14 cellular contexts compared by ENCODE assay signal in genomic region chr1:226685196-226685820, GRCh38. TPM values are rescaled to one million over a fixed set of nuclear protein-coding genes. Genes with fewer than 3 reads are reported as not detected.
A peak's percentile ranks its signal among the peaks of the same experiment; 100 is the strongest.
DNase-seq lines count a peak whose midpoint lies in the region; TF ChIP-seq lines count a peak whose summit lies in the region.
"Had no signal": no experiment of that assay in that cellular context is flagged by ENCODE, and none has a peak within 500 bp of the region (broad histone marks: within the 10 kb centered on the region; RNA-seq: fewer than 3 reads in every experiment).

No MANE protein-coding gene starts in this region.

- no peak overlapping the region for H2BK5ac ChIP-seq in mesenchymal stem cell (ENCODE audit: low read depth, low read length, poor library complexity, severe bottlenecking)

- no peak overlapping the region for H4K91ac ChIP-seq in mesenchymal stem cell (ENCODE audit: low read length)

- H3K9me3 Mint-ChIP-seq in activated naive CD8-positive, alpha-beta T cell (ENCODE audit: low read depth) = no peaks in the 10 kb centered on the region

- H3K4ac ChIP-seq in mesenchymal stem cell (ENCODE audit: low read depth in 1 of 2, low read length in 2 of 2) = no peak overlapping the region

- H3K27ac ChIP-seq in mesenchymal stem cell (ENCODE audit: low read length, poor library complexity, severe bottlenecking) (no peak overlapping the region), substantia nigra (ENCODE audit: low read depth, low read length, poor library complexity, severe bottlenecking) (peak overlapping the region; percentile 95)

- WGBS in mesenchymal stem cell = 92% methylated on average over 9 of the region's 11 CpGs

- H3K9me3 ChIP-seq in mesenchymal stem cell (ENCODE audit: control insufficient read depth, low read length) = no peaks in the 10 kb centered on the region
- H3K9me3 ChIP-seq: esophagus muscularis mucosa had no signal

- H4K8ac ChIP-seq in mesenchymal stem cell (ENCODE audit: low read length) = peak overlapping the region; percentile 8

- H3K27ac Mint-ChIP-seq in activated naive CD8-positive, alpha-beta T cell = peak overlapping the region; percentile 99

- H2AK5ac ChIP-seq in mesenchymal stem cell (ENCODE audit: low read length, severe bottlenecking) = no peak overlapping the region

- H3K9ac ChIP-seq in mesenchymal stem cell (ENCODE audit: low read length) = no peak overlapping the region

- H3K4me1 ChIP-seq in mesenchymal stem cell (ENCODE audit: control insufficient read depth, insufficient read depth, low read depth, low read length) = peaks cover 7% of the 10 kb centered on the region

- H2BK12ac ChIP-seq in mesenchymal stem cell (ENCODE audit: low read length in 2 of 2) = no peak overlapping the region

- H3K4me1 Mint-ChIP-seq in activated naive CD8-positive, alpha-beta T cell (ENCODE audit: low read depth) = peaks cover 99% of the 10 kb centered on the region

- H3K4me3 Mint-ChIP-seq in activated naive CD8-positive, alpha-beta T cell = peak overlapping the region; percentile 38

- no peak overlapping the region for H3K18ac ChIP-seq in mesenchymal stem cell (ENCODE audit: low read depth in 1 of 2, low read length in 2 of 2)

- peaks cover 38% of the 10 kb centered on the region for H3K79me1 ChIP-seq in mesenchymal stem cell (replicated peaks; ENCODE audit: low read length, poor library complexity, severe bottlenecking)

- no peak overlapping the region for H3K4me3 ChIP-seq in mesenchymal stem cell (ENCODE audit: insufficient read depth in 1 of 2, low read depth in 1 of 2, low read length in 2 of 2)
- H3K4me3 ChIP-seq: esophagus muscularis mucosa had no signal

- H2BK120ac ChIP-seq in mesenchymal stem cell (ENCODE audit: low read depth, low read length) = no peak overlapping the region

- peak overlapping the region in 1 of 2 experiments; percentile 5 for H3K23ac ChIP-seq in mesenchymal stem cell (ENCODE audit: low read length in 2 of 2)

- peak; percentile 55 for DNase-seq in activated effector memory CD4-positive, alpha-beta T cell treated with anti-CD3 and anti-CD28 coated beads, Interleukin-2, amount 50 U/mL, for 16 hours
- no peak for DNase-seq in activated effector memory CD4-positive, alpha-beta T cell treated with Interleukin-2 at 50 U/mL for 16 hours
- DNase-seq in mesenchymal stem cell (no peak), substantia nigra (lab: John Stamatoyannopoulos, UW) (no peak), HuH-7 (ENCODE audit: low spot score) (no peak), NAMALWA (ENCODE audit: low spot score) (no peak), GM13977 (ENCODE audit: low spot score) (no peak)
- DNase-seq: ACHN; activated CD4-positive, alpha-beta T cell treated with anti-CD3 and anti-CD28 coated beads, Interleukin-2, amount 50 U/mL, for 4 hours; left cardiac atrium; MV-4-11; stimulated activated CD4-positive, alpha-beta T cell treated with anti-CD3 and anti-CD28 coated beads, Interleukin-1b, Interleukin-23, amount 100 ng/mL, for 48 hours had no signal

- H3K14ac ChIP-seq in mesenchymal stem cell (ENCODE audit: low read length in 2 of 2) = no peak overlapping the region

- peaks cover 0 to 2% of the 10 kb centered on the region in 2 experiments for H3K36me3 ChIP-seq in mesenchymal stem cell (ENCODE audit: control insufficient read depth in 1 of 2, insufficient read depth in 2 of 2, low read depth in 1 of 2, low read length in 2 of 2)
- H3K36me3 ChIP-seq: esophagus muscularis mucosa had no signal

- in situ Hi-C loops in GM13977 (cut with MboI; ENCODE audit: low pct_unique_long_range_greater_than_20kb, low sequenced_read_pairs, unreplicated experiment) = no loop called here

- TF ChIP-seq CTCF in GM13977 (IDR thresholded peaks at IDR 0.05; ENCODE audit: extremely low read depth, insufficient read depth, missing control alignments) = no peak

- H2AFZ ChIP-seq in mesenchymal stem cell (ENCODE audit: low read depth, low read length) = no peak overlapping the region

- H3K27me3 Mint-ChIP-seq in activated naive CD8-positive, alpha-beta T cell = no peaks in the 10 kb centered on the region

- H3K36me3 Mint-ChIP-seq in activated naive CD8-positive, alpha-beta T cell = peaks cover 12% of the 10 kb centered on the region

- H3K4me2 ChIP-seq in mesenchymal stem cell (ENCODE audit: low read length, poor library complexity, severe bottlenecking) = no peak overlapping the region

- no peaks in the 10 kb centered on the region for H3K27me3 ChIP-seq in mesenchymal stem cell (ENCODE audit: control insufficient read depth in 1 of 2, insufficient read depth in 1 of 2, low read length in 2 of 2)
- H3K27me3 ChIP-seq: esophagus muscularis mucosa had no signal

- H2BK15ac ChIP-seq in mesenchymal stem cell (ENCODE audit: low read depth, poor library complexity, severe bottlenecking) = no peak overlapping the region

RNA-seq across cellular contexts. Expression of gene ITPKB, which starts 53.8 kb away (rescaled TPM):
- polyA plus RNA-seq in mesenchymal stem cell (2013, experiment 1 of 2) = 8.1 TPM
- polyA plus RNA-seq in mesenchymal stem cell (2013, experiment 2 of 2) = 8.0 TPM
